15 cellular contexts compared by ENCODE assay signal in the genomic region with DNA sequence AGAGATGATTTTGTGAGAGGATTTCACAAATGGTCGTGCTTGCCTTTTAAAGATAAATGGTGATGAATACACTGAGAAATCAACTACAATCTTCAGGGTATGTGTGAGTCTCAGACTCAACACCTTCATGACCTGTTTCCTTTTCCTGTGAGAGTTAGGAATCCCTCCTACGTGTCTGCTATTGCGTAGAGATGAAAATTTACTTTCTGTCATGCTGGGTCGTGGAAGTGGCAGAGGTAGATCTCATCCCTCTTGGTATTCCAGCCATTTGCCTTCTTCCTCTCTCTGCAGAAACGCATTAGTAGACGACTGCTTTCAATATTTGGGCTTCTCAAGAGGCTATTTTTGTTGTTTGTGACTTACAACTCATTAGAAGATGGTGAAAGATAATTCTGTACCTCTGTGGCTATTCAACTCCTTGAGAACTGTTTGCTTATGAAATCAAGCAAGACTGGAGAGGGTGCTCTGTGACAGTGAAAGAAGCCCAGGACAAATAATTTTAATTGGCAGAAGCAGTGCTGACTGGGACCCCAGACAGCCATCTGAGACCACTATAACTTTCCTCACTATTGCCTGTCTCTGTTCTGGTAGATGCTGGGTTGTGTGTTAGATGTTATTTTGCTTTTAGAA.
"Had no signal": no experiment of that assay in that cellular context is flagged by ENCODE, and none has a peak within 500 bp of the region (broad histone marks: within the 10 kb centered on the region; RNA-seq: fewer than 3 reads in every experiment).

No MANE protein-coding gene starts in this region.

- H3K27me3 ChIP-seq: esophagus squamous epithelium, sigmoid colon had no signal

- H3K4me3 Mint-ChIP-seq: activated naive CD4-positive, alpha-beta T cell treated with anti-CD3 and anti-CD28 coated beads, Interleukin-2, amount 50 U/mL, for 24 hours; brain; stimulated activated naive CD8-positive, alpha-beta T cell treated with anti-CD3 and anti-CD28 coated beads, Interleukin-15, Interleukin-2, amounts not matched to agents 100 ng/mL and 50 ng/mL, for 24 hours had no signal

- H3K9me3 ChIP-seq: esophagus squamous epithelium, sigmoid colon had no signal

- H3K4me3 ChIP-seq: esophagus squamous epithelium, lung, sigmoid colon had no signal

- H3K9me3 Mint-ChIP-seq: activated naive CD4-positive, alpha-beta T cell treated with anti-CD3 and anti-CD28 coated beads, Interleukin-2, amount 50 U/mL, for 24 hours; brain; naive thymus-derived CD8-positive, alpha-beta T cell; stimulated activated naive CD8-positive, alpha-beta T cell treated with anti-CD3 and anti-CD28 coated beads, Interleukin-15, Interleukin-2, amounts not matched to agents 100 ng/mL and 50 ng/mL, for 24 hours had no signal

- H3K36me3 ChIP-seq: esophagus squamous epithelium, sigmoid colon had no signal

- H3K27ac Mint-ChIP-seq: activated naive CD4-positive, alpha-beta T cell treated with anti-CD3 and anti-CD28 coated beads, Interleukin-2, amount 50 U/mL, for 24 hours; stimulated activated naive CD8-positive, alpha-beta T cell treated with anti-CD3 and anti-CD28 coated beads, Interleukin-15, Interleukin-2, amounts not matched to agents 100 ng/mL and 50 ng/mL, for 24 hours had no signal

- H3K27me3 Mint-ChIP-seq: activated naive CD4-positive, alpha-beta T cell treated with anti-CD3 and anti-CD28 coated beads, Interleukin-2, amount 50 U/mL, for 24 hours; stimulated activated naive CD8-positive, alpha-beta T cell treated with anti-CD3 and anti-CD28 coated beads, Interleukin-15, Interleukin-2, amounts not matched to agents 100 ng/mL and 50 ng/mL, for 24 hours had no signal

- H3K27ac ChIP-seq: esophagus squamous epithelium, sigmoid colon had no signal

- H3K36me3 Mint-ChIP-seq: activated naive CD4-positive, alpha-beta T cell treated with anti-CD3 and anti-CD28 coated beads, Interleukin-2, amount 50 U/mL, for 24 hours; brain; naive thymus-derived CD8-positive, alpha-beta T cell had no signal

- DNase-seq: activated CD4-positive, alpha-beta T cell treated with anti-CD3 and anti-CD28 coated beads for 1 hour; activated T-cell treated with anti-CD3 and anti-CD28 coated beads for 4 hours; dermis blood vessel endothelial cell; esophagus squamous epithelium; foreskin fibroblast; glutamatergic neuron; left colon; sigmoid colon; stimulated activated CD4-positive, alpha-beta T cell treated with anti-CD3 and anti-CD28 coated beads, Interleukin-12 subunit alpha, Interleukin-12 subunit beta, amount 100 ng/mL, for 4 hours; T1000 had no signal

- ATAC-seq: left colon; naive thymus-derived CD8-positive, alpha-beta T cell had no signal
